1 cellular context compared by ENCODE assay signal in the genomic region with DNA sequence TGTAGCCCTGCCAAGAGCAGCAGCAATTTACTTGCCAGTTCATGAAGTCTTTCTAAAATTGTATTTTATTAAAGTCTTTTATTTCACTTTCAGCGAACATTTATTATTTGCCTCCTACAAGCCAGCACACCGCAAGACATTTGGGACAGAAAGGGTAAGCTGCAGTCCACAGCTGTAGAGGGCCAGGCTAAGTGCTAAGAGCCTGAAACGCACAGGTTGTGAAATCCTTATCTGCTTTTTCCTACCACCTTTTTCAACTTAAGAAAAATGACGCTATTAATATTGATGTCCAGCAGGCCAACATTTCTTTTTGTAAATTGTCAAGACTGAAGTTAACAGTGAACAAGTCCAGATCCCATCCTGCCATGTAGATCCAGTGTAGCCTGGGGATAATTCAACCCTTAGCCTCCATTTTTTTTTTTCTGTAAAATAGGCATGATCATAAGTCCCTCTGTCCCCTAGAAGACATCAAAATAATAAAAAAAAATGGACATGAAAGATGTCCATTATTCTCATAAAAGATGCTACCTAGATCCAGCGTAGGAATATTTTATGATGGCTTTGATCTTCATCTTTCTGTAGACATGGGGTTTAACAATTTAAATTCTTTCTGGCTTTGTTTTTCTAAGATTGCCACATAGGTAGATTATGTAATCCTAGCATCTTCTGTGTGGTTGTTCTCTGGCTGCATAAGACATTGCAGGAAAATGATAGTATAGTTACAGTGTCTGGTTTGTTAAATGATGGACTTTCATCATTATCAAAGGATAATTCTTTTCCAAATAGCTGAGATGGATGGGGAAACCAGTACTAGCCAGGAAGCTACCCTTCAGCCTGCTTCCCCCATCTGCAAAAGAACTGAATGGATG.
TF ChIP-seq lines count a peak whose summit lies in the region.

No MANE protein-coding gene starts in this region.

TF ChIP-seq in IMR-90, 13 proteins besides CTCF, POLR2A, EP300 and RAD21:
- TF ChIP-seq RFX5 (IDR thresholded peaks at IDR 0.05; ENCODE audit: low read depth, low read length) (no peak), CHD1 (IDR thresholded peaks at IDR 0.05; ENCODE audit: low read depth, low read length) (no peak)
